ENCODE assay signal across 26 cellular contexts in the genomic region with DNA sequence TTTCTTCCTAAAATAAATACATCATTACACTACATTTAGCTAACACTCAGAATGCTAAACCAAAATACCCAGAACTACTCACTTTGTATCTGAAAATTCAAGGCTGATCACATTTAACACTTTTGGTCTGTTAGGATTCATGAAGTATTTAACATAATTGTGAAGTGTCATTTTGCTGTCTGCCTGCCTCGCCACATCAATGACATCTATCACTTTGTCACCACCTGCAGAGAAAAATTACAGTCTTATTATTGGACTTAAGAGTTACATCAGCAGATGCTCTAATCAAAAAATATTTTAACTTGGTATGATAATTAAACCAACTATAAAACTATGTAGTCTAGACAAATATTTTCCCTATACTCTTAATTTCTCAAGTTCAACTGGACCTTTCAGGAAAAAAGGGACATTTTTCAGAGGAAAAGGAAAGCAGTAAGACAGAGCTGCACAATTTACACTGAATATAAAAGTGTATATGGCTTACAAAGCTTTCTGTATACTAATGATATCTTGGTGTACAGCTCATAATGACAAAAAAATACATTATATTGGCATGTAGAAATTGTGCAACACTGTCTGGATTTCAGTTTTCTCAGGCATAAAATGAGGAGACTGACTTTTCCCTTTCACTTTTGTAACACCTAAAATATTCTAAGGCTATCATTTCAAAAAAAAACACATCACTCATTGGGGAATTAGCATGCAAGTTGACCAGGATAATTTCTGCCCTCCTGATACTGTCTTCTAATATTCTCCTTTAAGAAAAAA. TPM values are rescaled to one million over a fixed set of nuclear protein-coding genes. Genes with fewer than 3 reads are reported as not detected.
A peak's percentile ranks its signal among the peaks of the same experiment; 100 is the strongest.
DNase-seq lines count a peak whose midpoint lies in the region; ATAC-seq, FAIRE-seq and TF ChIP-seq lines count a peak whose summit lies in the region.
"Had no signal": no experiment of that assay in that cellular context is flagged by ENCODE, and none has a peak within 500 bp of the region (broad histone marks: within the 10 kb centered on the region; RNA-seq: fewer than 3 reads in every experiment).

No MANE protein-coding gene starts in this region.

- peaks cover 35% of the 10 kb centered on the region for H3K4me1 Mint-ChIP-seq in stimulated activated naive CD8-positive, alpha-beta T cell treated with anti-CD3 and anti-CD28 coated beads, Interleukin-15, Interleukin-2, amounts not matched to agents 100 ng/mL and 50 ng/mL, for 24 hours (ENCODE audit: low read depth)
- peaks cover 5% of the 10 kb centered on the region for H3K4me1 Mint-ChIP-seq in stimulated activated naive CD8-positive, alpha-beta T cell treated with anti-CD3 and anti-CD28 coated beads, Interleukin-15, amount 100 ng/mL, for 72 hours
- peaks cover 3% of the 10 kb centered on the region for H3K4me1 Mint-ChIP-seq in stimulated activated effector memory CD8-positive, alpha-beta T cell treated with anti-CD3 and anti-CD28 coated beads, Interleukin-12 subunit alpha, Interleukin-12 subunit beta, amount 100 ng/mL, for 72 hours

- no peak overlapping the region for H3K4me3 ChIP-seq in K562
- no peak overlapping the region for H3K4me3 ChIP-seq in H7 (ENCODE audit: insufficient read depth, low read depth, low read length)
- H3K4me3 ChIP-seq: BLaER1 treated with 17β-estradiol and CSF1 and Interleukin-3, amounts not matched to agents 10 nM and 100 nM; SK-N-MC had no signal

- no peak for ATAC-seq in stimulated activated naive CD8-positive, alpha-beta T cell treated with anti-CD3 and anti-CD28 coated beads, Interleukin-15, amount 100 ng/mL, for 72 hours
- ATAC-seq in K562 (no peak), GM21447 (IDR thresholded peaks at IDR 0.05; ENCODE audit: unreplicated experiment) (no peak)
- ATAC-seq in stimulated activated effector memory CD8-positive, alpha-beta T cell treated with anti-CD3 and anti-CD28 coated beads, Interleukin-12 subunit alpha, Interleukin-12 subunit beta, amount 100 ng/mL, for 72 hours: no peak

- no peaks in the 10 kb centered on the region for H3K27me3 ChIP-seq in K562 (ENCODE audit: control insufficient read depth in 2 of 2, insufficient read depth in 2 of 2, low read length in 2 of 2)
- no peaks in the 10 kb centered on the region for H3K27me3 ChIP-seq in H7 (ENCODE audit: control insufficient read depth, insufficient read depth, low read length)
- H3K27me3 ChIP-seq: BLaER1 treated with 17β-estradiol and CSF1 and Interleukin-3, amounts not matched to agents 10 nM and 100 nM had no signal

- no peaks in the 10 kb centered on the region for H4K20me1 ChIP-seq in K562 (replicated peaks; ENCODE audit: control insufficient read depth, insufficient read depth, low read length)

- DNase-seq in NCI-H1417 (lab: John Stamatoyannopoulos, UW): peak in 2 of 3 experiments; percentile 5 to 52
- no peak for DNase-seq in NCI-H1417 treated with DMSO at 0.1 percent for 48 hours (lab: John Stamatoyannopoulos, UW)
- no peak for DNase-seq in stimulated activated naive CD8-positive, alpha-beta T cell treated with anti-CD3 and anti-CD28 coated beads, Interleukin-15, amount 100 ng/mL, for 72 hours
- DNase-seq in K562 (ENCODE audit: extremely low read depth in 1 of 4, low spot score in 3 of 4): no peak
- no peak for DNase-seq in H7
- no peak for DNase-seq in stimulated activated effector memory CD8-positive, alpha-beta T cell treated with anti-CD3 and anti-CD28 coated beads, Interleukin-12 subunit alpha, Interleukin-12 subunit beta, amount 100 ng/mL, for 72 hours (ENCODE audit: low spot score in 2 of 2)
- DNase-seq: ACHN; Caco-2; CD4-positive, alpha-beta memory T cell; DMS 273 treated with DMSO at 0.1 percent for 48 hours; DMS79 treated with DMSO at 0.1 percent for 48 hours; Kasumi-1; NCI-H187 treated with DMSO at 0.1 percent for 48 hours; NCI-H2107; NCI-H446 treated with DMSO at 0.1 percent for 48 hours; NCI-H69; SHP77 treated with DMSO at 0.1 percent for 48 hours had no signal

- no peaks in the 10 kb centered on the region for H3K4me1 ChIP-seq in K562 (replicated peaks in 1 of 2; ENCODE audit: control insufficient read depth in 2 of 2, insufficient read depth in 2 of 2, low read length in 2 of 2)
- H3K4me1 ChIP-seq: Caco-2 had no signal

- H3K4me3 Mint-ChIP-seq in stimulated activated naive CD8-positive, alpha-beta T cell treated with anti-CD3 and anti-CD28 coated beads, Interleukin-15, Interleukin-2, amounts not matched to agents 100 ng/mL and 50 ng/mL, for 24 hours: no peak overlapping the region
- no peak overlapping the region for H3K4me3 Mint-ChIP-seq in stimulated activated naive CD8-positive, alpha-beta T cell treated with anti-CD3 and anti-CD28 coated beads, Interleukin-15, amount 100 ng/mL, for 72 hours
- H3K4me3 Mint-ChIP-seq in stimulated activated effector memory CD8-positive, alpha-beta T cell treated with anti-CD3 and anti-CD28 coated beads, Interleukin-12 subunit alpha, Interleukin-12 subunit beta, amount 100 ng/mL, for 72 hours: no peak overlapping the region
- H3K4me3 Mint-ChIP-seq: CD4-positive, alpha-beta memory T cell; IgD-negative memory B cell had no signal

- no peak overlapping the region for H3K27ac ChIP-seq in K562 (ENCODE audit: extremely low read depth, low read depth, low read length)
- H3K27ac ChIP-seq: 22Rv1; BLaER1 treated with 17β-estradiol and CSF1 and Interleukin-3, amounts not matched to agents 10 nM and 100 nM; RWPE1; SK-N-MC had no signal

- TF ChIP-seq POLR2A in K562 (conservative IDR thresholded peaks at IDR 0.05): no peak

- H3K36me3 ChIP-seq in K562 (ENCODE audit: control insufficient read depth, insufficient read depth, low read length) (no peaks in the 10 kb centered on the region), H7 (replicated peaks; ENCODE audit: control insufficient read depth, insufficient read depth, low read length) (no peaks in the 10 kb centered on the region; the same call in 1 of the 2 replicates)

- POLR2A ChIA-PET in K562 (lab: Yijun Ruan, JAX): no interaction called here

- no peak for TF ChIP-seq EP300 in K562 (IDR thresholded peaks at IDR 0.05; ENCODE audit: low read length)

- no peak for TF ChIP-seq CTCF in K562 (IDR thresholded peaks at IDR 0.05 in 2 of 3, conservative IDR thresholded peaks at IDR 0.05 in 1 of 3; ENCODE audit: insufficient read depth in 2 of 3, low read depth in 1 of 3, low read length in 3 of 3)

- WGBS in K562 (ENCODE audit: insufficient coverage, low coverage, missing lambda C conversion rate): 76% methylated on average over 1 of the region's 1 CpG

- H3K9me3 ChIP-seq in K562 (replicated peaks; ENCODE audit: control insufficient read depth, insufficient read depth, low read depth, low read length): no peaks in the 10 kb centered on the region
- H3K9me3 ChIP-seq: Caco-2 had no signal

- intact Hi-C loops in K562 (cut with micrococcal nuclease): no loop called here

- BruUV-seq in K562 (replicated peaks; lab: Mats Ljungman, UMichigan): no TSS peak

- no peak overlapping the region for H2AFZ ChIP-seq in K562 (ENCODE audit: low read depth, low read length)

- TF ChIP-seq RAD21 in K562 (CRISPR knock-in tag; conservative IDR thresholded peaks at IDR 0.05 in 1 of 2, IDR thresholded peaks at IDR 0.05 in 1 of 2): no peak

- no peak overlapping the region for H3K4me2 ChIP-seq in K562 (ENCODE audit: insufficient read depth, low read length)
- H3K4me2 ChIP-seq: BLaER1 treated with 17β-estradiol and CSF1 and Interleukin-3, amounts not matched to agents 10 nM and 100 nM had no signal

- no peak for FAIRE-seq in K562 (lab: Jason Lieb, UNC)
- FAIRE-seq: GM18507, HTR-8/SVneo had no signal

- H3K9ac ChIP-seq in K562 (ENCODE audit: insufficient read depth in 1 of 2, low read depth in 2 of 2, low read length in 2 of 2): no peak overlapping the region
- H3K9ac ChIP-seq: BLaER1 treated with 17β-estradiol and CSF1 and Interleukin-3, amounts not matched to agents 10 nM and 100 nM had no signal

- H3K27ac Mint-ChIP-seq in stimulated activated naive CD8-positive, alpha-beta T cell treated with anti-CD3 and anti-CD28 coated beads, Interleukin-15, Interleukin-2, amounts not matched to agents 100 ng/mL and 50 ng/mL, for 24 hours: peak overlapping the region; percentile 26
- no peak overlapping the region for H3K27ac Mint-ChIP-seq in stimulated activated naive CD8-positive, alpha-beta T cell treated with anti-CD3 and anti-CD28 coated beads, Interleukin-15, amount 100 ng/mL, for 72 hours
- no peak overlapping the region for H3K27ac Mint-ChIP-seq in stimulated activated effector memory CD8-positive, alpha-beta T cell treated with anti-CD3 and anti-CD28 coated beads, Interleukin-12 subunit alpha, Interleukin-12 subunit beta, amount 100 ng/mL, for 72 hours
- H3K27ac Mint-ChIP-seq: IgD-negative memory B cell had no signal

- H3K79me2 ChIP-seq in K562 (ENCODE audit: control insufficient read depth, insufficient read depth, low read length): no peaks in the 10 kb centered on the region

- CTCF ChIA-PET in K562 (lab: Yijun Ruan, JAX; ENCODE audit: low intra/inter-chr PET ratio): interaction anchor here (0.5 kb wide), 1 partner anchor 836 kb away, joined by 3 read pairs; no protein-coding TSS in a partner anchor

- in situ Hi-C loops in K562 (cut with MboI): no loop called here

- no peaks in the 10 kb centered on the region for H3K9me1 ChIP-seq in K562 (ENCODE audit: control insufficient read depth, insufficient read depth, low read length)

- H3K9me3 Mint-ChIP-seq in stimulated activated naive CD8-positive, alpha-beta T cell treated with anti-CD3 and anti-CD28 coated beads, Interleukin-15, Interleukin-2, amounts not matched to agents 100 ng/mL and 50 ng/mL, for 24 hours: no peaks in the 10 kb centered on the region
- no peaks in the 10 kb centered on the region for H3K9me3 Mint-ChIP-seq in stimulated activated naive CD8-positive, alpha-beta T cell treated with anti-CD3 and anti-CD28 coated beads, Interleukin-15, amount 100 ng/mL, for 72 hours
- no peaks in the 10 kb centered on the region for H3K9me3 Mint-ChIP-seq in stimulated activated effector memory CD8-positive, alpha-beta T cell treated with anti-CD3 and anti-CD28 coated beads, Interleukin-12 subunit alpha, Interleukin-12 subunit beta, amount 100 ng/mL, for 72 hours
- H3K9me3 Mint-ChIP-seq: CD4-positive, alpha-beta memory T cell; IgD-negative memory B cell had no signal

- H3K27me3 Mint-ChIP-seq in stimulated activated naive CD8-positive, alpha-beta T cell treated with anti-CD3 and anti-CD28 coated beads, Interleukin-15, Interleukin-2, amounts not matched to agents 100 ng/mL and 50 ng/mL, for 24 hours: no peaks in the 10 kb centered on the region
- no peaks in the 10 kb centered on the region for H3K27me3 Mint-ChIP-seq in stimulated activated naive CD8-positive, alpha-beta T cell treated with anti-CD3 and anti-CD28 coated beads, Interleukin-15, amount 100 ng/mL, for 72 hours
- H3K27me3 Mint-ChIP-seq: CD4-positive, alpha-beta memory T cell; IgD-negative memory B cell had no signal

- peaks cover 55% of the 10 kb centered on the region for H3K36me3 Mint-ChIP-seq in stimulated activated naive CD8-positive, alpha-beta T cell treated with anti-CD3 and anti-CD28 coated beads, Interleukin-15, Interleukin-2, amounts not matched to agents 100 ng/mL and 50 ng/mL, for 24 hours (ENCODE audit: low read depth)
- H3K36me3 Mint-ChIP-seq in stimulated activated effector memory CD8-positive, alpha-beta T cell treated with anti-CD3 and anti-CD28 coated beads, Interleukin-12 subunit alpha, Interleukin-12 subunit beta, amount 100 ng/mL, for 72 hours: peaks cover 100% of the 10 kb centered on the region

RNA-seq across cellular contexts. Expression of gene KDM7A, which starts 49.2 kb away (rescaled TPM):
- 15.5 and 30.7 TPM in 2 replicates for total RNA-seq in K562 (2011; cell fraction: chromatin; rRNA removed; ENCODE audit: low replicate concordance)
- total RNA-seq in K562 (2011; cell fraction: nucleolus; rRNA removed): 5.2 and 9.6 TPM in 2 replicates
- total RNA-seq in K562 (2011; cell fraction: nucleoplasm; rRNA removed): 11.7 and 17.5 TPM in 2 replicates
- total RNA-seq in K562 (2014; rRNA removed) (7.4 and 8.4 TPM in 2 replicates), K562 (2014; rRNA removed; fragmentation: Illumina TruSeq; extraction: Trizol) (7.0 and 8.2 TPM in 2 replicates), K562 (2015; rRNA removed; fragmentation: Illumina TruSeq; extraction: Trizol) (3.5 and 4.1 TPM in 2 replicates), K562 (2021) (7.6 and 7.8 TPM in 2 replicates)
- polyA plus RNA-seq in K562 (2011; rRNA removed) (6.4 and 7.6 TPM in 2 replicates), K562 (2014; fragmentation: Illumina TruSeq; extraction: Trizol) (8.3 and 10.3 TPM in 2 replicates), K562 (2014; fragmentation: Nextera tagmentation; extraction: Ambion mirVana) (1 to 10 TPM in 1 of 2 experiments, under 1 TPM in 1; 0.90 to 1.3 TPM), K562 (2014; rRNA removed) (4.4 and 6.7 TPM in 2 replicates)
- polyA plus RNA-seq in K562 (2011; cell fraction: cytosol; rRNA removed): 2.1 and 3.7 TPM in 2 replicates
- polyA plus RNA-seq in K562 (2011; cell fraction: nucleus; rRNA removed): 15.0 and 21.3 TPM in 2 replicates
- polyA plus RNA-seq in K562 (2012): 2.9 and 5.2 TPM in 2 replicates
- 21.0 and 23.1 TPM in 2 replicates for polyA minus RNA-seq in K562 (2011; rRNA and poly(A)+ RNA removed)
- 7.3 and 9.8 TPM in 2 replicates for polyA minus RNA-seq in K562 (2011; cell fraction: cytosol; rRNA and poly(A)+ RNA removed)
- polyA minus RNA-seq in K562 (2011; cell fraction: nucleus; rRNA and poly(A)+ RNA removed): 9.2 and 16.3 TPM in 2 replicates
- total RNA-seq in H7 (2014; rRNA removed; shearing (Covaris generic)): 5.5 and 7.1 TPM in 2 replicates

Comparison
In these comparisons a context has a peak if more than half of its experiments do, and no peak if none do; other contexts are left out.
1. DNase-seq: peak in NCI-H1417 (2 of 3); none in NCI-H1417 treated with DMSO at 0.1 percent for 48 hours (single experiment), stimulated activated naive CD8-positive, alpha-beta T cell treated with anti-CD3 and anti-CD28 coated beads, Interleukin-15, amount 100 ng/mL, for 72 hours (0 of 2), K562 (0 of 4), H7 (single experiment) and stimulated activated effector memory CD8-positive, alpha-beta T cell treated with anti-CD3 and anti-CD28 coated beads, Interleukin-12 subunit alpha, Interleukin-12 subunit beta, amount 100 ng/mL, for 72 hours (0 of 2).